In genomic region chr5:172778223-172778814, GRCh38 we compare ENCODE assay signal across 8 cellular contexts. TPM values are rescaled to one million over a fixed set of nuclear protein-coding genes. Genes with fewer than 3 reads are reported as not detected.
DNase-seq lines count a peak whose midpoint lies in the region; ATAC-seq and TF ChIP-seq lines count a peak whose summit lies in the region.

No MANE protein-coding gene starts in this region.

- no peaks in the 10 kb centered on the region for H3K36me3 Mint-ChIP-seq in activated T-cell treated with anti-CD3 and anti-CD28 coated beads, Interleukin-2, amount 50 U/mL, for 4 hours (ENCODE audit: insufficient read depth)
- no peaks in the 10 kb centered on the region for H3K36me3 Mint-ChIP-seq in activated naive CD8-positive, alpha-beta T cell treated with anti-CD3 and anti-CD28 coated beads for 36 hours
- no peaks in the 10 kb centered on the region for H3K36me3 Mint-ChIP-seq in glutamatergic neuron (ENCODE audit: unreplicated experiment)

- H3K9me3 ChIP-seq in left lung (no peaks in the 10 kb centered on the region), upper lobe of left lung (no peaks in the 10 kb centered on the region)

- no peaks in the 10 kb centered on the region for H3K27me3 ChIP-seq in left lung
- no peaks in the 10 kb centered on the region for H3K27me3 ChIP-seq in upper lobe of left lung

- H3K27ac ChIP-seq in left lung, result peak overlapping the region; percentile 80 to 100
- H3K27ac ChIP-seq in upper lobe of left lung, result peak overlapping the region; percentile 99 to 100 (median 99)

- TF ChIP-seq CTCF in left lung (IDR thresholded peaks at IDR 0.05) (no peak), upper lobe of left lung (IDR thresholded peaks at IDR 0.05) (no peak), glutamatergic neuron (IDR thresholded peaks at IDR 0.05; ENCODE audit: partially characterized antibody, unreplicated experiment) (no peak)

- H3K4me1 ChIP-seq in left lung (peaks cover 33 to 79% of the 10 kb centered on the region in 2 donors), upper lobe of left lung (peaks cover 50 to 52% (median 51%) of the 10 kb centered on the region in 4 donors)

- no peak for ATAC-seq in activated T-cell treated with anti-CD3 and anti-CD28 coated beads, Interleukin-2, amount 50 U/mL, for 4 hours
- peak; percentile 23 for ATAC-seq in left lung
- ATAC-seq in upper lobe of left lung (ENCODE audit: low FRiP score in 2 of 2), result peak in 1 of 2 donors; percentile 76

- DNase-seq in activated T-cell treated with anti-CD3 and anti-CD28 coated beads, Interleukin-2, amount 50 U/mL, for 4 hours, result no peak
- no peak for DNase-seq in activated T-cell treated with anti-CD3 and anti-CD28 coated beads for 4 hours
- no peak for DNase-seq in activated naive CD8-positive, alpha-beta T cell treated with anti-CD3 and anti-CD28 coated beads for 36 hours
- no peak for DNase-seq in left lung
- DNase-seq in upper lobe of left lung, result peak in 1 of 2 donors; percentile 56
- DNase-seq in NCI-H1048 (lab: John Stamatoyannopoulos, UW), result no peak
- no peak for DNase-seq in cortex of kidney (lab: John Stamatoyannopoulos, UW)
- DNase-seq in glutamatergic neuron, result no peak

- peak overlapping the region; percentile 8 for H3K4me3 Mint-ChIP-seq in activated T-cell treated with anti-CD3 and anti-CD28 coated beads, Interleukin-2, amount 50 U/mL, for 4 hours
- peak overlapping the region; percentile 59 for H3K4me3 Mint-ChIP-seq in activated naive CD8-positive, alpha-beta T cell treated with anti-CD3 and anti-CD28 coated beads for 36 hours
- no peak overlapping the region for H3K4me3 Mint-ChIP-seq in glutamatergic neuron (ENCODE audit: unreplicated experiment)

- TF ChIP-seq POLR2A in upper lobe of left lung (IDR thresholded peaks at IDR 0.05), result no peak

- peaks cover 43% of the 10 kb centered on the region for H3K4me1 Mint-ChIP-seq in activated T-cell treated with anti-CD3 and anti-CD28 coated beads, Interleukin-2, amount 50 U/mL, for 4 hours (ENCODE audit: low read depth)
- H3K4me1 Mint-ChIP-seq in activated naive CD8-positive, alpha-beta T cell treated with anti-CD3 and anti-CD28 coated beads for 36 hours, result peaks cover 37% of the 10 kb centered on the region
- H3K4me1 Mint-ChIP-seq in glutamatergic neuron (ENCODE audit: low read depth, unreplicated experiment), result peaks cover 14% of the 10 kb centered on the region

- H3K27ac Mint-ChIP-seq in activated naive CD8-positive, alpha-beta T cell treated with anti-CD3 and anti-CD28 coated beads for 36 hours, result peak overlapping the region; percentile 88
- no peak overlapping the region for H3K27ac Mint-ChIP-seq in glutamatergic neuron (ENCODE audit: unreplicated experiment)

- H3K4me3 ChIP-seq in left lung (no peak overlapping the region), upper lobe of left lung (no peak overlapping the region)

- TF ChIP-seq EP300 in upper lobe of left lung (IDR thresholded peaks at IDR 0.05), result no peak

- 94 to 98% methylated on average over 6 to 7 of the region's 7 CpGs for WGBS in upper lobe of left lung, 2 donors

- H3K27me3 Mint-ChIP-seq in activated T-cell treated with anti-CD3 and anti-CD28 coated beads, Interleukin-2, amount 50 U/mL, for 4 hours (ENCODE audit: low read depth), result no peaks in the 10 kb centered on the region
- H3K27me3 Mint-ChIP-seq in activated naive CD8-positive, alpha-beta T cell treated with anti-CD3 and anti-CD28 coated beads for 36 hours, result no peaks in the 10 kb centered on the region
- H3K27me3 Mint-ChIP-seq in glutamatergic neuron (ENCODE audit: unreplicated experiment), result peaks cover 2% of the 10 kb centered on the region

- H3K36me3 ChIP-seq in left lung (no peaks in the 10 kb centered on the region), upper lobe of left lung (no peaks in the 10 kb centered on the region)

- intact Hi-C loops in left lung (cut with DNase I), result loop anchor here in 1 of 2 donors (10.0 kb wide), 2 partner anchors 64 to 86 kb away; no protein-coding TSS in a partner anchor

- no peaks in the 10 kb centered on the region for H3K9me3 Mint-ChIP-seq in activated T-cell treated with anti-CD3 and anti-CD28 coated beads, Interleukin-2, amount 50 U/mL, for 4 hours
- H3K9me3 Mint-ChIP-seq in activated naive CD8-positive, alpha-beta T cell treated with anti-CD3 and anti-CD28 coated beads for 36 hours, result peaks cover under 1% of the 10 kb centered on the region
- no peaks in the 10 kb centered on the region for H3K9me3 Mint-ChIP-seq in glutamatergic neuron (ENCODE audit: unreplicated experiment)

RNA-seq across cellular contexts. Expression of gene DUSP1, which starts 7.3 kb away (rescaled TPM):
- total RNA-seq in activated T-cell treated with anti-CD3 and anti-CD28 coated beads, Interleukin-2, amount 50 U/mL, for 4 hours, result 10 to 100 TPM; 11.4 to 15.0 (median 15.0) TPM
- 1 to 10 TPM; 8.7 to 8.9 TPM for total RNA-seq in activated naive CD8-positive, alpha-beta T cell treated with anti-CD3 and anti-CD28 coated beads for 36 hours
- 100 to 1,000 TPM; 203 to 239 TPM for total RNA-seq in left lung
- total RNA-seq in upper lobe of left lung, result 1,000 to 10,000 TPM in 3 of 6 donors, 100 to 1,000 TPM in 3; 568 to 1,492 (median 904) TPM
- 91.7 TPM for total RNA-seq in glutamatergic neuron (ENCODE audit: unreplicated experiment)

RNA-seq across cellular contexts. Expression of gene ERGIC1, which starts 55.7 kb away (rescaled TPM):
- total RNA-seq in activated T-cell treated with anti-CD3 and anti-CD28 coated beads, Interleukin-2, amount 50 U/mL, for 4 hours, result 10 to 100 TPM; 28.7 to 36.3 (median 32.1) TPM
- total RNA-seq in activated naive CD8-positive, alpha-beta T cell treated with anti-CD3 and anti-CD28 coated beads for 36 hours, result 10 to 100 TPM; 45.9 to 46.9 TPM
- total RNA-seq in left lung (100 to 1,000 TPM; 165 to 229 TPM), upper lobe of left lung (100 to 1,000 TPM; 158 to 225 (median 173) TPM), glutamatergic neuron (ENCODE audit: unreplicated experiment) (76.2 TPM)
